8 cellular contexts compared by ENCODE assay signal in genomic region chr6:109454483-109455160, GRCh38. TPM values are rescaled to one million over a fixed set of nuclear protein-coding genes. Genes with fewer than 3 reads are reported as not detected.
DNase-seq lines count a peak whose midpoint lies in the region; ATAC-seq and TF ChIP-seq lines count a peak whose summit lies in the region.

No MANE protein-coding gene starts in this region.

- no peaks in the 10 kb centered on the region for H3K9me3 ChIP-seq in NT2/D1 (ENCODE audit: insufficient read depth, low read length)
- no peaks in the 10 kb centered on the region for H3K9me3 ChIP-seq in fibroblast of lung (ENCODE audit: control insufficient read depth, insufficient read depth, low read depth, low read length)
- H3K9me3 ChIP-seq in upper lobe of right lung: no peaks in the 10 kb centered on the region

- peaks cover 38% of the 10 kb centered on the region for H3K36me3 ChIP-seq in NT2/D1 (ENCODE audit: insufficient read depth, insufficient read length, low read length)
- H3K36me3 ChIP-seq in fibroblast of lung (ENCODE audit: control insufficient read depth, insufficient read depth, low read length): peaks cover 18% of the 10 kb centered on the region
- peaks cover 18% of the 10 kb centered on the region for H3K36me3 ChIP-seq in upper lobe of right lung

- H3K27ac Mint-ChIP-seq in osteocyte (ENCODE audit: unreplicated experiment): peak overlapping the region; percentile 85

- intact Hi-C loops in upper lobe of right lung (cut with DNase I): no loop called here

- H3K79me2 ChIP-seq in fibroblast of lung (ENCODE audit: control insufficient read depth, insufficient read depth, low read length): peaks cover 24% of the 10 kb centered on the region

- H2AFZ ChIP-seq in fibroblast of lung (ENCODE audit: low read length): peak overlapping the region; percentile 70

- peak overlapping the region; percentile 89 for H3K27ac ChIP-seq in fibroblast of lung (ENCODE audit: insufficient read depth, low read length)
- H3K27ac ChIP-seq in upper lobe of right lung: peak overlapping the region; percentile 86

- no peaks in the 10 kb centered on the region for H3K27me3 Mint-ChIP-seq in osteocyte (ENCODE audit: unreplicated experiment)

- H3K4me1 Mint-ChIP-seq in osteocyte (ENCODE audit: unreplicated experiment): peaks cover 20% of the 10 kb centered on the region

- H3K4me3 ChIP-seq in NT2/D1 (ENCODE audit: insufficient read length, low read depth) (peak overlapping the region; percentile 81), fibroblast of lung (replicated peaks in 1 of 4; ENCODE audit: control extremely low read depth in 1 of 4, insufficient read depth in 1 of 4, low read depth in 3 of 4, low read length in 4 of 4) (peak overlapping the region; percentile 82 to 93 (median 89)), upper lobe of right lung (peak overlapping the region; percentile 92)

- H3K4me2 ChIP-seq in fibroblast of lung (ENCODE audit: extremely low read depth, insufficient read depth, low read length): peak overlapping the region; percentile 95

- H4K20me1 ChIP-seq in fibroblast of lung (ENCODE audit: control insufficient read depth, extremely low read depth, insufficient read depth, low read length): no peaks in the 10 kb centered on the region

- DNase-seq in NT2/D1 (ENCODE audit: low read depth, low spot score) (no peak), activated T-cell treated with anti-CD3 and anti-CD28 coated beads for 48 hours (ENCODE audit: low read depth) (peak; percentile 49), fibroblast of lung (ENCODE audit: low read depth in 2 of 2) (peak; percentile 20 to 26), osteocyte (ENCODE audit: extremely low spot score, unreplicated experiment) (peak; percentile 81), upper lobe of right lung (peak; percentile 75), NCI-H774 (lab: John Stamatoyannopoulos, UW) (no peak)

- H3K9ac ChIP-seq in NT2/D1 (ENCODE audit: insufficient read length, low read depth) (peak overlapping the region; percentile 94), fibroblast of lung (ENCODE audit: insufficient read depth, low read length) (peak overlapping the region; percentile 81)

- H3K9me3 Mint-ChIP-seq in osteocyte (ENCODE audit: unreplicated experiment): no peaks in the 10 kb centered on the region

- peak overlapping the region; percentile 92 for H3K4me3 Mint-ChIP-seq in osteocyte (ENCODE audit: unreplicated experiment)

- no peaks in the 10 kb centered on the region for H3K36me3 Mint-ChIP-seq in osteocyte (ENCODE audit: unreplicated experiment)

- peaks cover 14% of the 10 kb centered on the region for H3K4me1 ChIP-seq in NT2/D1 (ENCODE audit: insufficient read depth, insufficient read length)
- peaks cover 7% of the 10 kb centered on the region for H3K4me1 ChIP-seq in fibroblast of lung (ENCODE audit: control insufficient read depth, extremely low read depth, insufficient read depth, low read length)
- H3K4me1 ChIP-seq in upper lobe of right lung: peaks cover 40% of the 10 kb centered on the region

- TF ChIP-seq CTCF in fibroblast of lung (conservative IDR thresholded peaks at IDR 0.05 in 1 of 2, IDR thresholded peaks at IDR 0.05 in 1 of 2; ENCODE audit: low read depth in 1 of 2, low read length in 2 of 2) (no peak), osteocyte (IDR thresholded peaks at IDR 0.05) (no peak), upper lobe of right lung (IDR thresholded peaks at IDR 0.05) (no peak)

- H3K27me3 ChIP-seq in NT2/D1 (ENCODE audit: insufficient read depth, insufficient read length): no peaks in the 10 kb centered on the region
- H3K27me3 ChIP-seq in fibroblast of lung (ENCODE audit: control insufficient read depth, insufficient read depth, low read length): no peaks in the 10 kb centered on the region
- no peaks in the 10 kb centered on the region for H3K27me3 ChIP-seq in upper lobe of right lung

- peak; percentile 34 for ATAC-seq in GM18502 (IDR thresholded peaks at IDR 0.05; ENCODE audit: poor library complexity, unreplicated experiment)
- peak; percentile 36 for ATAC-seq in HG02759 (IDR thresholded peaks at IDR 0.05; ENCODE audit: unreplicated experiment)
- ATAC-seq in upper lobe of right lung: peak; percentile 41

RNA-seq across cellular contexts. Expression of gene MICAL1, which starts 0.9 kb away (rescaled TPM):
- total RNA-seq in fibroblast of lung: 30.8 and 53.5 TPM in 2 replicates
- polyA plus RNA-seq in fibroblast of lung: 30.5 and 37.5 TPM in 2 replicates
- 47.9 and 58.0 TPM in 2 replicates for polyA plus RNA-seq in fibroblast of lung (2012)
- polyA minus RNA-seq in fibroblast of lung (ENCODE audit: low replicate concordance): 95.6 and 113 TPM in 2 replicates
- total RNA-seq in osteocyte: 53.6 and 59.5 TPM in 2 replicates
- 53.6 TPM for total RNA-seq in upper lobe of right lung

RNA-seq across cellular contexts. Expression of gene SMPD2, which starts 14.1 kb away (rescaled TPM):
- total RNA-seq in fibroblast of lung (7.9 and 8.2 TPM in 2 replicates), osteocyte (9.8 and 10.1 TPM in 2 replicates), upper lobe of right lung (15.4 TPM)
- polyA plus RNA-seq in fibroblast of lung: 5.4 and 5.5 TPM in 2 replicates
- 5.2 and 5.3 TPM in 2 replicates for polyA plus RNA-seq in fibroblast of lung (2012)
- polyA minus RNA-seq in fibroblast of lung (ENCODE audit: low replicate concordance): 14.0 and 24.2 TPM in 2 replicates

RNA-seq across cellular contexts. Expression of gene PPIL6, which starts 14.2 kb away (rescaled TPM):
- 5.0 and 8.5 TPM in 2 replicates for total RNA-seq in fibroblast of lung
- 0.78 and 1.1 TPM in 2 replicates for polyA plus RNA-seq in fibroblast of lung
- polyA plus RNA-seq in fibroblast of lung (2012): 0.23 and 0.49 TPM in 2 replicates
- polyA minus RNA-seq in fibroblast of lung (ENCODE audit: low replicate concordance): 0.30 TPM in 1 of 2 replicates, not detected in the other
- total RNA-seq in osteocyte: 1.9 and 2.2 TPM in 2 replicates
- 4.2 TPM for total RNA-seq in upper lobe of right lung

RNA-seq across cellular contexts. Expression of gene ZBTB24, which starts 28.4 kb away (rescaled TPM):
- 8.0 and 8.6 TPM in 2 replicates for total RNA-seq in fibroblast of lung
- polyA plus RNA-seq in fibroblast of lung: 4.4 and 5.0 TPM in 2 replicates
- 3.6 and 3.9 TPM in 2 replicates for polyA plus RNA-seq in fibroblast of lung (2012)
- polyA minus RNA-seq in fibroblast of lung (ENCODE audit: low replicate concordance): 2.3 and 5.1 TPM in 2 replicates
- 6.2 and 6.7 TPM in 2 replicates for total RNA-seq in osteocyte
- total RNA-seq in upper lobe of right lung: 8.5 TPM

Comparison
In these comparisons a context has a peak if more than half of its experiments do, and no peak if none do; other contexts are left out.
1. DNase-seq: peak in activated T-cell treated with anti-CD3 and anti-CD28 coated beads for 48 hours (single experiment), fibroblast of lung (2 of 2), osteocyte (single experiment) and upper lobe of right lung (single experiment); none in NT2/D1 (single experiment) and NCI-H774 (single experiment).
2. Peak in every context shown above with its lines, with median percentiles within 50 percentile points of each other: ATAC-seq and H3K4me3 ChIP-seq.